In genomic region chr2:105800036-105800755, GRCh38 we compare ENCODE assay signal across 1 cellular context.
TF ChIP-seq lines count a peak whose summit lies in the region.

No MANE protein-coding gene starts in this region.

TF ChIP-seq in GM12878, 131 proteins besides CTCF, POLR2A, EP300 and RAD21 (continued from another document):
- TF ChIP-seq, protein P1, sequence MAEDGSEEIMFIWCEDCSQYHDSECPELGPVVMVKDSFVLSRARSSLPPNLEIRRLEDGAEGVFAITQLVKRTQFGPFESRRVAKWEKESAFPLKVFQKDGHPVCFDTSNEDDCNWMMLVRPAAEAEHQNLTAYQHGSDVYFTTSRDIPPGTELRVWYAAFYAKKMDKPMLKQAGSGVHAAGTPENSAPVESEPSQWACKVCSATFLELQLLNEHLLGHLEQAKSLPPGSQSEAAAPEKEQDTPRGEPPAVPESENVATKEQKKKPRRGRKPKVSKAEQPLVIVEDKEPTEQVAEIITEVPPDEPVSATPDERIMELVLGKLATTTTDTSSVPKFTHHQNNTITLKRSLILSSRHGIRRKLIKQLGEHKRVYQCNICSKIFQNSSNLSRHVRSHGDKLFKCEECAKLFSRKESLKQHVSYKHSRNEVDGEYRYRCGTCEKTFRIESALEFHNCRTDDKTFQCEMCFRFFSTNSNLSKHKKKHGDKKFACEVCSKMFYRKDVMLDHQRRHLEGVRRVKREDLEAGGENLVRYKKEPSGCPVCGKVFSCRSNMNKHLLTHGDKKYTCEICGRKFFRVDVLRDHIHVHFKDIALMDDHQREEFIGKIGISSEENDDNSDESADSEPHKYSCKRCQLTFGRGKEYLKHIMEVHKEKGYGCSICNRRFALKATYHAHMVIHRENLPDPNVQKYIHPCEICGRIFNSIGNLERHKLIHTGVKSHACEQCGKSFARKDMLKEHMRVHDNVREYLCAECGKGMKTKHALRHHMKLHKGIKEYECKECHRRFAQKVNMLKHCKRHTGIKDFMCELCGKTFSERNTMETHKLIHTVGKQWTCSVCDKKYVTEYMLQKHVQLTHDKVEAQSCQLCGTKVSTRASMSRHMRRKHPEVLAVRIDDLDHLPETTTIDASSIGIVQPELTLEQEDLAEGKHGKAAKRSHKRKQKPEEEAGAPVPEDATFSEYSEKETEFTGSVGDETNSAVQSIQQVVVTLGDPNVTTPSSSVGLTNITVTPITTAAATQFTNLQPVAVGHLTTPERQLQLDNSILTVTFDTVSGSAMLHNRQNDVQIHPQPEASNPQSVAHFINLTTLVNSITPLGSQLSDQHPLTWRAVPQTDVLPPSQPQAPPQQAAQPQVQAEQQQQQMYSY (CRISPR knock-in tag; IDR thresholded peaks at IDR 0.05) = no peak
- no peak for TF ChIP-seq MYB (IDR thresholded peaks at IDR 0.05; ENCODE audit: borderline replicate concordance, low read depth, low read length)
